12 cellular contexts compared by ENCODE assay signal in the genomic region with DNA sequence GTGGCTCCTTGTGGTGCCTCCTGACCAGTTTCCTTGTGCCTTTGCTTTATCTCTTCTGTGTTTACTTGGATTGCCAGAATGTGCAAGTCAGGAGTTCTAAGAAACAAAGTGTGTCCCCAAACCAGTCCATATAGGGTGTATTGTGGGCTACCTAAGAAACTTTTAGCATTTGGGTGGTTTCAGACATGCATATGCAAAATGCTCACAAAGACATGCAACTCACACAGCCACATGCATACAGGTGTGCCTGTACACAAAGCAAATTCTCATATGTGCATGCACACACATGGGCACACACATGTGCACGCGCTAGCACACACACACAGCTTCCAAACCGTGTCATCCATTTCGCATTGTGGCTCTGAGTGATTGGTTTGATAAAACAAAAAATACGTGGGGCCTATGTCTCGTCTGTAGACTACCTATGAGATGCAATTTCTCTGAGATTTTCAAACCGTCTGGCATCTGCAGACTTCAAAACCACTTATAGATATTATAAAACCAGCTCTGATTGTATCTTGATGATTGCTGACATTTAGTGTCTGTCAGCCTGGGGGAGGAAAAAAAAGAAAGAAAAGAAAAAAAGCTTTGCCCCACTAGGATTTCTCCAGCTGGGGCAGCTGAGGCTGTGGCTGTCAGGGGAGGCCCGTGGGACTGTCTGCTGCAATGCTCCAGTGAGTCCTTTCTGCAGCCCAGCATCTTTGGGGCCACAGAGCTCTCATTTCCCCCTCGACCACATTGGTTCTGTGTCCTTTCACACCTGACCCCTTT.
DNase-seq lines count a peak whose midpoint lies in the region; ATAC-seq and TF ChIP-seq lines count a peak whose summit lies in the region.
"Had no signal": no experiment of that assay in that cellular context is flagged by ENCODE, and none has a peak within 500 bp of the region (broad histone marks: within the 10 kb centered on the region; RNA-seq: fewer than 3 reads in every experiment).

No MANE protein-coding gene starts in this region.

- H3K4me1 Mint-ChIP-seq in endodermal cell: peaks cover 4% of the 10 kb centered on the region

- no peaks in the 10 kb centered on the region for H3K9me3 ChIP-seq in endodermal cell (ENCODE audit: control insufficient read depth, low read length)
- no peaks in the 10 kb centered on the region for H3K9me3 ChIP-seq in smooth muscle cell (replicated peaks; ENCODE audit: low read depth)
- H3K9me3 ChIP-seq: MG63 had no signal

- H3K79me2 ChIP-seq in smooth muscle cell (ENCODE audit: low read depth): no peaks in the 10 kb centered on the region

- no peak overlapping the region for H3K4me3 ChIP-seq in endodermal cell (ENCODE audit: low read length)
- H3K4me3 ChIP-seq in smooth muscle cell: no peak overlapping the region
- H3K4me3 ChIP-seq: cardiac muscle cell, MG63 had no signal

- ATAC-seq in GM18502 (IDR thresholded peaks at IDR 0.05; ENCODE audit: poor library complexity, unreplicated experiment): peak; percentile 85
- ATAC-seq in GM21526 (IDR thresholded peaks at IDR 0.05; ENCODE audit: low FRiP score, unreplicated experiment): peak; percentile 89
- peak; percentile 86 for ATAC-seq in HG03139 (IDR thresholded peaks at IDR 0.05; ENCODE audit: unreplicated experiment)

- no peak overlapping the region for H2AFZ ChIP-seq in smooth muscle cell (ENCODE audit: low read depth)

- TF ChIP-seq CTCF in endodermal cell (conservative IDR thresholded peaks at IDR 0.05): no peak
- no peak for TF ChIP-seq CTCF in smooth muscle cell (IDR thresholded peaks at IDR 0.05; ENCODE audit: borderline replicate concordance, insufficient read depth, poor library complexity, severe bottlenecking)

- H3K27me3 ChIP-seq in endodermal cell (ENCODE audit: control insufficient read depth, insufficient read depth, low read length, poor library complexity, severe bottlenecking): no peaks in the 10 kb centered on the region
- no peaks in the 10 kb centered on the region for H3K27me3 ChIP-seq in smooth muscle cell (ENCODE audit: low read depth)
- H3K27me3 ChIP-seq: cardiac muscle cell, MG63 had no signal

- no peaks in the 10 kb centered on the region for H4K20me1 ChIP-seq in smooth muscle cell (ENCODE audit: low read depth)

- no peaks in the 10 kb centered on the region for H3K36me3 ChIP-seq in endodermal cell (ENCODE audit: control insufficient read depth, insufficient read depth, low read length)
- no peaks in the 10 kb centered on the region for H3K36me3 ChIP-seq in smooth muscle cell (ENCODE audit: low read depth)
- H3K36me3 ChIP-seq: cardiac muscle cell, MG63 had no signal

- H3K9ac ChIP-seq in endodermal cell (ENCODE audit: extremely low read depth, low read length, poor library complexity, severe bottlenecking) (no peak overlapping the region), smooth muscle cell (ENCODE audit: low read depth) (no peak overlapping the region)

- 86 to 90% methylated on average over 7 to 9 of the region's 9 CpGs for WGBS in endodermal cell (ENCODE audit: insufficient coverage in 1 of 2, insufficient read length in 1 of 2), 2 experiments
- WGBS in smooth muscle cell (ENCODE audit: low lambda C conversion rate): 72% methylated on average over 9 of the region's 9 CpGs

- H3K27me3 Mint-ChIP-seq in endodermal cell (ENCODE audit: insufficient read depth): no peaks in the 10 kb centered on the region

- H3K4me3 Mint-ChIP-seq in endodermal cell: no peak overlapping the region

- H3K27ac ChIP-seq in endodermal cell (ENCODE audit: low read depth, low read length) (peak overlapping the region; percentile 82), smooth muscle cell (ENCODE audit: low read depth) (no peak overlapping the region)
- H3K27ac ChIP-seq: cardiac muscle cell had no signal

- H3K9me3 Mint-ChIP-seq in endodermal cell: peaks cover 2% of the 10 kb centered on the region

- H3K4me1 ChIP-seq in endodermal cell (ENCODE audit: control insufficient read depth, insufficient read depth, low read length) (peaks cover 3% of the 10 kb centered on the region), smooth muscle cell (ENCODE audit: low read depth) (no peaks in the 10 kb centered on the region)

- H3F3A ChIP-seq in smooth muscle cell (ENCODE audit: low read depth): no peaks in the 10 kb centered on the region

- no peak overlapping the region for H3K27ac Mint-ChIP-seq in endodermal cell

- DNase-seq in endodermal cell (no peak), SIG-M5 (lab: John Stamatoyannopoulos, UW) (no peak), smooth muscle cell (lab: John Stamatoyannopoulos, UW; ENCODE audit: unreplicated experiment) (no peak), SHP77 (lab: John Stamatoyannopoulos, UW) (no peak), LoVo (ENCODE audit: low spot score) (no peak)
- DNase-seq: mesenchymal stem cell; MG63; stimulated activated CD4-positive, alpha-beta T cell treated with anti-CD3 and anti-CD28 coated beads, Interleukin-12 subunit alpha, Interleukin-12 subunit beta, amount 100 ng/mL, for 4 hours had no signal

- no peaks in the 10 kb centered on the region for H3K36me3 Mint-ChIP-seq in endodermal cell (ENCODE audit: low read depth)

- H3K4me2 ChIP-seq in smooth muscle cell: no peak overlapping the region
